Comparison of ENCODE assay signal across 16 cellular contexts in the genomic region with DNA sequence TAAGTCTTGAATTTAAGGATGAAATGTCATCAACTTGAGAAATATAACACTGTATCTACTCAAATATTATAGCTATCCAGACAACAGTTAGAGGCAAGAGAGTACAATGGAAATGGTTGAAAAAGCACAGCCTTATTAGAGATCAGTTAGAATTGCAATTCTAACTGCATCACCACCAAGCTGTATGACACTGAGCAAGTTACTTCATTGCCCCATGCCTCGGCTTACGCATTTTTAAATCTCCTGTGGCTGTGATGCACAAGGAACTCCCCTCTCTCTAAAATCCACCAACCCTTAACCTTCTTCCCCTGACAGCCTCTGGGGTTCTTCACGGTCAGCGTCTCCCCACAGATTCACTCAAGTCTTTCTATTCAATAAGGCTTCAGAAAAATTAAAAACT.
DNase-seq lines count a peak whose midpoint lies in the region; ATAC-seq and TF ChIP-seq lines count a peak whose summit lies in the region.
"Had no signal": no experiment of that assay in that cellular context is flagged by ENCODE, and none has a peak within 500 bp of the region (broad histone marks: within the 10 kb centered on the region; RNA-seq: fewer than 3 reads in every experiment).

No MANE protein-coding gene starts in this region.

- H3K36me3 Mint-ChIP-seq in neural progenitor cell, result peaks cover 4% of the 10 kb centered on the region
- peaks cover 15% of the 10 kb centered on the region for H3K36me3 Mint-ChIP-seq in type B pancreatic cell

- H4K20me1 ChIP-seq in neural progenitor cell (ENCODE audit: low read depth), result peaks cover 83% of the 10 kb centered on the region

- BruUV-seq in A673 (replicated peaks; lab: Mats Ljungman, UMichigan), result no TSS peak

- H3K9me3 ChIP-seq in A673 (ENCODE audit: low read depth, low read length, poor library complexity, severe bottlenecking) (no peaks in the 10 kb centered on the region), SJSA1 (replicated peaks) (no peaks in the 10 kb centered on the region), neural progenitor cell (ENCODE audit: low read depth) (no peaks in the 10 kb centered on the region)
- H3K9me3 ChIP-seq: colonic mucosa, left lung, right atrium auricular region had no signal

- H3F3A ChIP-seq in neural progenitor cell (ENCODE audit: low read depth), result peaks cover 10% of the 10 kb centered on the region

- H3K27me3 Mint-ChIP-seq in neural progenitor cell (ENCODE audit: insufficient read depth, low read depth) (no peaks in the 10 kb centered on the region), type B pancreatic cell (no peaks in the 10 kb centered on the region)
- H3K27me3 Mint-ChIP-seq: T-cell had no signal

- H3K4me3 Mint-ChIP-seq in neural progenitor cell, result no peak overlapping the region
- H3K4me3 Mint-ChIP-seq in type B pancreatic cell, result no peak overlapping the region
- H3K4me3 Mint-ChIP-seq: T-cell had no signal

- H2AFZ ChIP-seq in neural progenitor cell (replicated peaks), result no peak overlapping the region

- H3K27ac Mint-ChIP-seq in neural progenitor cell (no peak overlapping the region), type B pancreatic cell (no peak overlapping the region)
- H3K27ac Mint-ChIP-seq: T-cell had no signal

- H3K4me1 Mint-ChIP-seq in neural progenitor cell, result peaks cover 25% of the 10 kb centered on the region
- H3K4me1 Mint-ChIP-seq in type B pancreatic cell (ENCODE audit: unreplicated experiment), result peaks cover 21% of the 10 kb centered on the region

- H3K27ac ChIP-seq in A673 (ENCODE audit: low read depth, low read length, poor library complexity, severe bottlenecking), result peak overlapping the region; percentile 29
- peak overlapping the region; percentile 32; the same call in 1 of the 2 replicates for H3K27ac ChIP-seq in SJSA1
- peak overlapping the region; percentile 64 for H3K27ac ChIP-seq in neural progenitor cell
- H3K27ac ChIP-seq: colonic mucosa, left lung, right atrium auricular region had no signal

- no peak for TF ChIP-seq POLR2A in GM18505 (IDR thresholded peaks at IDR 0.05; ENCODE audit: borderline replicate concordance, extremely low read depth, insufficient read depth, insufficient read length)

- no peak overlapping the region for H3K9ac ChIP-seq in neural progenitor cell

- DNase-seq in A673 (ENCODE audit: low spot score), result no peak
- no peak for DNase-seq in SJSA1 (ENCODE audit: low read depth in 1 of 2, low spot score in 2 of 2)
- peak; percentile 48 for DNase-seq in fibroblast of mammary gland (ENCODE audit: low read depth)
- no peak for DNase-seq in neural progenitor cell (ENCODE audit: low spot score)
- DNase-seq in type B pancreatic cell (ENCODE audit: extremely low spot score, unreplicated experiment), result no peak
- DNase-seq in hepatic stellate cell (ENCODE audit: low spot score), result no peak
- DNase-seq: colonic mucosa, COR-L47, left lung, NCI-H2029 treated with DMSO at 0.1 percent for 48 hours, NCI-H748 treated with DMSO at 0.1 percent for 48 hours, T-cell had no signal

- TF ChIP-seq CTCF in A673 (conservative IDR thresholded peaks at IDR 0.05; ENCODE audit: low read depth, low read length), result no peak
- TF ChIP-seq CTCF in fibroblast of mammary gland (conservative IDR thresholded peaks at IDR 0.05; ENCODE audit: control insufficient read depth, insufficient read depth, low read depth, low read length), result no peak
- no peak for TF ChIP-seq CTCF in neural progenitor cell (IDR thresholded peaks at IDR 0.05)
- no peak for TF ChIP-seq CTCF in type B pancreatic cell (conservative IDR thresholded peaks at IDR 0.05)

- no peaks in the 10 kb centered on the region for H3K9me3 Mint-ChIP-seq in neural progenitor cell
- H3K9me3 Mint-ChIP-seq in type B pancreatic cell, result no peaks in the 10 kb centered on the region
- H3K9me3 Mint-ChIP-seq: T-cell had no signal

- POLR2A ChIA-PET in A673 (lab: Charles Lee; ENCODE audit: low non-redundant PET), result interaction anchor here (0.6 kb wide), 2 partner anchors 29 to 209 kb away, joined by 4 to 5 read pairs; no protein-coding TSS in a partner anchor

- H3K4me2 ChIP-seq in neural progenitor cell, result peak overlapping the region; percentile 7

- H3K4me1 ChIP-seq in A673 (ENCODE audit: insufficient read depth, low read length, poor library complexity, severe bottlenecking), result peaks cover 49% of the 10 kb centered on the region
- H3K4me1 ChIP-seq in SJSA1 (replicated peaks), result peaks cover 30% of the 10 kb centered on the region
- peaks cover 22% of the 10 kb centered on the region for H3K4me1 ChIP-seq in neural progenitor cell
- H3K4me1 ChIP-seq: colonic mucosa had no signal

- ATAC-seq in GM18505 (IDR thresholded peaks at IDR 0.05; ENCODE audit: unreplicated experiment), result no peak
- ATAC-seq in HG02642 (IDR thresholded peaks at IDR 0.05; ENCODE audit: poor library complexity, unreplicated experiment), result no peak
- ATAC-seq: GM12878, left lung had no signal

- H3K79me2 ChIP-seq in neural progenitor cell (ENCODE audit: low read depth), result peaks cover 99% of the 10 kb centered on the region

- H3K4me3 ChIP-seq in A673 (ENCODE audit: low read depth, low read length, poor library complexity, severe bottlenecking), result no peak overlapping the region
- no peak overlapping the region for H3K4me3 ChIP-seq in SJSA1
- H3K4me3 ChIP-seq in fibroblast of mammary gland (ENCODE audit: control insufficient read depth, low read depth, low read length), result no peak overlapping the region
- no peak overlapping the region for H3K4me3 ChIP-seq in neural progenitor cell
- H3K4me3 ChIP-seq: colonic mucosa, GM12878, left lung, right atrium auricular region had no signal

- H3K36me3 ChIP-seq in A673 (ENCODE audit: insufficient read depth, low read length, poor library complexity, severe bottlenecking) (no peaks in the 10 kb centered on the region), SJSA1 (no peaks in the 10 kb centered on the region), neural progenitor cell (no peaks in the 10 kb centered on the region)
- H3K36me3 ChIP-seq: colonic mucosa, right atrium auricular region had no signal

- CTCF ChIA-PET in A673 (lab: Charles Lee), result no interaction called here

- no peaks in the 10 kb centered on the region for H3K27me3 ChIP-seq in A673 (replicated peaks; ENCODE audit: insufficient read depth, low read depth, low read length, poor library complexity)
- H3K27me3 ChIP-seq in SJSA1 (replicated peaks), result no peaks in the 10 kb centered on the region
- no peaks in the 10 kb centered on the region for H3K27me3 ChIP-seq in neural progenitor cell
- H3K27me3 ChIP-seq: colonic mucosa, left lung, right atrium auricular region had no signal

- intact Hi-C loops in A673 (cut with micrococcal nuclease; ENCODE audit: unreplicated experiment), result no loop called here
